8 cellular contexts compared by ENCODE assay signal in genomic region chr2:196160101-196160500, GRCh38.
A peak's percentile ranks its signal among the peaks of the same experiment; 100 is the strongest.
DNase-seq lines count a peak whose midpoint lies in the region; ATAC-seq and TF ChIP-seq lines count a peak whose summit lies in the region.

No MANE protein-coding gene starts in this region.

- H4K20me1 ChIP-seq in OCI-LY1 (ENCODE audit: insufficient read depth, low read length): no peaks in the 10 kb centered on the region

- peaks cover 64% of the 10 kb centered on the region for H3K4me1 ChIP-seq in OCI-LY1 (ENCODE audit: insufficient read depth, low read length, severe bottlenecking)

- H3K9ac ChIP-seq in OCI-LY1 (ENCODE audit: low read length): no peak overlapping the region

- no peaks in the 10 kb centered on the region for H3K9me2 ChIP-seq in OCI-LY1 (ENCODE audit: low read depth, low read length)

- no peak overlapping the region for H3K4me3 ChIP-seq in AG10803 (ENCODE audit: low read length)
- no peak overlapping the region for H3K4me3 ChIP-seq in OCI-LY1 (ENCODE audit: low read depth, low read length, poor library complexity, severe bottlenecking)

- DNase-seq in AG10803 (ENCODE audit: low read depth) (peak; percentile 92), astrocyte of the hippocampus (ENCODE audit: low read depth, low spot score) (peak; percentile 93), left kidney (ENCODE audit: low read depth, low spot score) (peak; percentile 40), NCI-H1105 (lab: John Stamatoyannopoulos, UW) (no peak), NCI-H2196 (lab: John Stamatoyannopoulos, UW; ENCODE audit: unreplicated experiment) (no peak)

- peak; percentile 86 for ATAC-seq in GM18868 (IDR thresholded peaks at IDR 0.05; ENCODE audit: unreplicated experiment)
- ATAC-seq in HG03039 (IDR thresholded peaks at IDR 0.05; ENCODE audit: unreplicated experiment): peak; percentile 85

- no peaks in the 10 kb centered on the region for H3K27me3 ChIP-seq in OCI-LY1 (ENCODE audit: insufficient read depth, low read length)

- H2AFZ ChIP-seq in OCI-LY1 (ENCODE audit: low read length): no peak overlapping the region

- H3K4me2 ChIP-seq in OCI-LY1 (ENCODE audit: low read length): peak overlapping the region; percentile 36

- H3K36me3 ChIP-seq in OCI-LY1 (ENCODE audit: insufficient read depth, low read length): peaks cover 96% of the 10 kb centered on the region

- peak overlapping the region; percentile 77 for H3K27ac ChIP-seq in OCI-LY1 (ENCODE audit: low read depth, low read length, poor library complexity, severe bottlenecking)

- H3F3A ChIP-seq in OCI-LY1 (ENCODE audit: insufficient read depth, low read length): peaks cover 7% of the 10 kb centered on the region

- H3K79me2 ChIP-seq in OCI-LY1 (ENCODE audit: insufficient read depth, low read length): peaks cover 87% of the 10 kb centered on the region

- TF ChIP-seq CTCF in AG10803 (conservative IDR thresholded peaks at IDR 0.05; ENCODE audit: low read length): no peak
- TF ChIP-seq CTCF in OCI-LY1 (IDR thresholded peaks at IDR 0.05; ENCODE audit: low read length): no peak

- no peaks in the 10 kb centered on the region for H3K9me3 ChIP-seq in OCI-LY1 (ENCODE audit: low read length)

Comparison
In these comparisons a context has a peak if more than half of its experiments do, and no peak if none do; other contexts are left out.
1. DNase-seq: peak in AG10803 (single experiment), astrocyte of the hippocampus (single experiment) and left kidney (single experiment); none in NCI-H1105 (single experiment) and NCI-H2196 (single experiment).